ENCODE assay signal across 16 cellular contexts in the genomic region with DNA sequence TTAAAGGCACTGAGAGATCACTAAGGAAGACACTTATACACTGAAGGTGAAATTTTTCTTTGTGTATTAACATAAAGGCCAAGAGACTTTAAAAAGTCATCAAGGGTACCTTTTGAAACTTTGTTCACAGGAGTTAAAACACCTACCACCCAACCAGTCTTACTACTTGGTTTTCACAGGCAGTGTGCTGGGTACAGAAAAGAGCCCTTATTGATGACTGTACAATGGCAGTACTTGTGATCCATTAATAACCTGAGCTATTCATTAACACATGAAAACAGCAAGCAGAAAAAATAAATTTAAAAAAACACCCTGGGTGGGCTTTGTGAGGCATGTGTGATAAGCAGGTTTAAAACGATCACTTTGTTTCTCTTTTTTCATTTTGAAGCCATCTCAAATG.
DNase-seq lines count a peak whose midpoint lies in the region; ATAC-seq and TF ChIP-seq lines count a peak whose summit lies in the region.
"Had no signal": no experiment of that assay in that cellular context is flagged by ENCODE, and none has a peak within 500 bp of the region (broad histone marks: within the 10 kb centered on the region; RNA-seq: fewer than 3 reads in every experiment).

No MANE protein-coding gene starts in this region.

- WGBS in body of pancreas, 2 donors = 53 to 70% methylated on average over 1 of the region's 1 CpG

- no peaks in the 10 kb centered on the region for H3K36me3 ChIP-seq in body of pancreas (replicated peaks in 1 of 2; ENCODE audit: insufficient read depth in 1 of 2, low read depth in 2 of 2)
- H3K36me3 ChIP-seq: HAP-1 had no signal

- H3K27ac ChIP-seq in body of pancreas = peak overlapping the region in 2 of 4 donors; percentile 11 to 43
- H3K27ac ChIP-seq: 22Rv1 had no signal

- TF ChIP-seq CTCF in body of pancreas (IDR thresholded peaks at IDR 0.05) (no peak), progenitor cell of endocrine pancreas (IDR thresholded peaks at IDR 0.05; ENCODE audit: unreplicated experiment) (no peak), GM13976 (IDR thresholded peaks at IDR 0.05; ENCODE audit: borderline replicate concordance, control extremely low read depth, extremely low read depth, insufficient read depth, missing control alignments) (no peak)

- no peak overlapping the region for H3K4me3 Mint-ChIP-seq in progenitor cell of endocrine pancreas (ENCODE audit: low read depth)
- H3K4me3 Mint-ChIP-seq: CD14-positive monocyte; CD8-positive, alpha-beta T cell had no signal

- intact Hi-C loops in body of pancreas (cut with DNase I) = no loop called here

- no peak for DNase-seq in body of pancreas
- no peak for DNase-seq in left lobe of liver (ENCODE audit: low spot score)
- DNase-seq in progenitor cell of endocrine pancreas (ENCODE audit: low spot score, unreplicated experiment) = no peak
- no peak for DNase-seq in GM13976 (ENCODE audit: low spot score)
- no peak for DNase-seq in effector CD8-positive, alpha-beta T cell (lab: John Stamatoyannopoulos, UW)
- no peak for DNase-seq in KBM-7
- DNase-seq: CD8-positive, alpha-beta T cell; COR-L47; DND-41; GDM1; GOT3 had no signal

- peaks cover under 1% of the 10 kb centered on the region for H3K27me3 Mint-ChIP-seq in progenitor cell of endocrine pancreas

- TF ChIP-seq POLR2A in body of pancreas (IDR thresholded peaks at IDR 0.05) = no peak

- H3K27me3 ChIP-seq in body of pancreas = no peaks in the 10 kb centered on the region

- peaks cover 4% of the 10 kb centered on the region for H3K4me1 ChIP-seq in body of pancreas
- H3K4me1 ChIP-seq: HAP-1 had no signal

- no peak overlapping the region for H3K4me3 ChIP-seq in body of pancreas
- H3K4me3 ChIP-seq: HAP-1 had no signal

- H3K9me3 Mint-ChIP-seq in progenitor cell of endocrine pancreas (ENCODE audit: low read depth) = peaks cover 3% of the 10 kb centered on the region
- H3K9me3 Mint-ChIP-seq: CD8-positive, alpha-beta T cell had no signal

- H3K36me3 Mint-ChIP-seq in progenitor cell of endocrine pancreas (ENCODE audit: insufficient read depth) = peaks cover 7% of the 10 kb centered on the region
- H3K36me3 Mint-ChIP-seq: CD8-positive, alpha-beta T cell had no signal

- in situ Hi-C loops in GM13976 (cut with MboI; ENCODE audit: low sequenced_read_pairs, unreplicated experiment) = no loop called here
- in situ Hi-C loops in KBM-7 (cut with MboI; ENCODE audit: low pct_unique_long_range_greater_than_20kb, low sequenced_read_pairs) = no loop called here

- peaks cover 35% of the 10 kb centered on the region for H3K4me1 Mint-ChIP-seq in progenitor cell of endocrine pancreas (ENCODE audit: low read depth)
- H3K4me1 Mint-ChIP-seq: CD14-positive monocyte had no signal

- ATAC-seq in GM19463 (IDR thresholded peaks at IDR 0.05; ENCODE audit: unreplicated experiment) = peak; percentile 59
- ATAC-seq in body of pancreas = peak; percentile 67
- ATAC-seq in left lobe of liver = peak; percentile 27
- ATAC-seq in GM18873 (IDR thresholded peaks at IDR 0.05; ENCODE audit: low FRiP score, unreplicated experiment) = no peak
- ATAC-seq: CD8-positive, alpha-beta T cell had no signal

- H3K9me3 ChIP-seq in body of pancreas = no peaks in the 10 kb centered on the region
- H3K9me3 ChIP-seq: HAP-1 had no signal

- H3K27ac Mint-ChIP-seq in progenitor cell of endocrine pancreas = peak overlapping the region; percentile 31
- H3K27ac Mint-ChIP-seq: CD14-positive monocyte; CD8-positive, alpha-beta T cell had no signal
